Comparison of ENCODE assay signal across 20 cellular contexts in genomic region chr7:78487464-78487863, GRCh38.
DNase-seq lines count a peak whose midpoint lies in the region; ATAC-seq, FAIRE-seq and TF ChIP-seq lines count a peak whose summit lies in the region.
"Had no signal": no experiment of that assay in that cellular context is flagged by ENCODE, and none has a peak within 500 bp of the region (broad histone marks: within the 10 kb centered on the region; RNA-seq: fewer than 3 reads in every experiment).

No MANE protein-coding gene starts in this region.

- CTCF ChIA-PET in HepG2 (lab: Yijun Ruan, JAX; ENCODE audit: low intra/inter-chr PET ratio, low total read pairs): no interaction called here

- peak overlapping the region; percentile 5; the same call in 1 of the 2 replicates for H3K27ac ChIP-seq in VCaP
- no peak overlapping the region for H3K27ac ChIP-seq in HepG2 (ENCODE audit: extremely low read length, insufficient read depth, low read length)
- H3K27ac ChIP-seq in lower lobe of right lung: no peak overlapping the region
- H3K27ac ChIP-seq in SJCRH30: no peak overlapping the region
- H3K27ac ChIP-seq: A549, Peyer's patch had no signal

- H2AFZ ChIP-seq in HepG2 (ENCODE audit: low read length): no peak overlapping the region

- H3K27me3 ChIP-seq in HepG2 (ENCODE audit: control insufficient read depth in 1 of 2, insufficient read depth in 2 of 2, low read length in 2 of 2): no peaks in the 10 kb centered on the region
- no peaks in the 10 kb centered on the region for H3K27me3 ChIP-seq in lower lobe of right lung (ENCODE audit: low read depth)
- H3K27me3 ChIP-seq in SJCRH30: no peaks in the 10 kb centered on the region
- H3K27me3 ChIP-seq: Peyer's patch had no signal

- TF ChIP-seq RAD21 in HepG2 (CRISPR knock-in tag; IDR thresholded peaks at IDR 0.05): no peak

- intact Hi-C loops in HepG2 (cut with micrococcal nuclease; ENCODE audit: unreplicated experiment) (no loop called here), lower lobe of right lung (cut with DNase I) (no loop called here)

- FAIRE-seq in HepG2 (lab: Jason Lieb, UNC): no peak
- FAIRE-seq: A549, G401.6, GM12892, GM18507 had no signal

- no peak overlapping the region for H3K4me2 ChIP-seq in HepG2 (ENCODE audit: low read depth, low read length)
- H3K4me2 ChIP-seq: A549 had no signal

- H3K79me2 ChIP-seq in HepG2 (ENCODE audit: insufficient read depth, low read length): no peaks in the 10 kb centered on the region

- H3K4me3 ChIP-seq in HepG2 (replicated peaks in 1 of 3; ENCODE audit: insufficient read depth in 1 of 3, low read depth in 2 of 3, low read length in 3 of 3) (no peak overlapping the region), lower lobe of right lung (no peak overlapping the region), SJCRH30 (no peak overlapping the region)
- H3K4me3 ChIP-seq: A549, Peyer's patch had no signal

- in situ Hi-C loops in HepG2 (cut with HindIII; ENCODE audit: extremely low pct_ligation_motif_present, low pct_unique_long_range_greater_than_20kb): no loop called here

- peak; percentile 74 for ATAC-seq in HepG2
- no peak for ATAC-seq in lower lobe of right lung
- ATAC-seq: A549 had no signal

- WGBS in HepG2 (ENCODE audit: low lambda C conversion rate): 12% methylated on average over 5 of the region's 5 CpGs

- no TSS peak for BruUV-seq in HepG2 (replicated peaks; lab: Mats Ljungman, UMichigan)

- no peaks in the 10 kb centered on the region; the same call in 1 of the 2 replicates for H4K20me1 ChIP-seq in HepG2 (ENCODE audit: insufficient read depth, low read length)

- DNase-seq in HuH-7 (ENCODE audit: low spot score): peak; percentile 1
- DNase-seq in NCI-H748 treated with DMSO at 0.1 percent for 48 hours (lab: John Stamatoyannopoulos, UW): peak; percentile 14
- DNase-seq in HepG2 (ENCODE audit: low spot score): peak; percentile 1
- DNase-seq in lower lobe of right lung: no peak
- no peak for DNase-seq in NCI-H1930 (lab: John Stamatoyannopoulos, UW)
- no peak for DNase-seq in NCI-H187 (lab: John Stamatoyannopoulos, UW)
- no peak for DNase-seq in SJCRH30
- DNase-seq: GOT3, HCEC 1CT, Karpas-422, NCI-H1417 treated with DMSO at 0.1 percent for 48 hours, NCI-H187 treated with DMSO at 0.1 percent for 48 hours, NCI-H345, NCI-H526, Peyer's patch had no signal

- POLR2A ChIA-PET in HepG2 (lab: Yijun Ruan, JAX): no interaction called here

- no peak overlapping the region for H3K9ac ChIP-seq in HepG2 (ENCODE audit: insufficient read depth, low read depth, low read length)

- TF ChIP-seq EP300 in HepG2 (IDR thresholded peaks at IDR 0.05; ENCODE audit: low read depth in 2 of 2, low read length in 2 of 2): no peak
- TF ChIP-seq EP300 in HepG2 (CRISPR knock-in tag; IDR thresholded peaks at IDR 0.05; ENCODE audit: borderline replicate concordance): no peak

- H3K9me3 ChIP-seq in HepG2 (ENCODE audit: low read length): no peaks in the 10 kb centered on the region
- H3K9me3 ChIP-seq in lower lobe of right lung: no peaks in the 10 kb centered on the region
- H3K9me3 ChIP-seq in SJCRH30 (replicated peaks): no peaks in the 10 kb centered on the region
- H3K9me3 ChIP-seq: A549, Peyer's patch had no signal

- no peak for TF ChIP-seq POLR2A in HepG2 (IDR thresholded peaks at IDR 0.05; ENCODE audit: insufficient read depth in 1 of 2, low read depth in 2 of 2, low read length in 2 of 2)

- H3K4me1 ChIP-seq in HepG2 (ENCODE audit: insufficient read depth, low read length): peaks cover 13% of the 10 kb centered on the region
- H3K4me1 ChIP-seq in lower lobe of right lung: no peaks in the 10 kb centered on the region
- H3K4me1 ChIP-seq in SJCRH30: no peaks in the 10 kb centered on the region
- H3K4me1 ChIP-seq: A549, Peyer's patch had no signal

- H3K36me3 ChIP-seq in HepG2 (replicated peaks in 1 of 2; ENCODE audit: control insufficient read depth in 1 of 2, insufficient read depth in 2 of 2, low read length in 2 of 2): no peaks in the 10 kb centered on the region
- H3K36me3 ChIP-seq in lower lobe of right lung: no peaks in the 10 kb centered on the region
- H3K36me3 ChIP-seq in SJCRH30: no peaks in the 10 kb centered on the region
- H3K36me3 ChIP-seq: Peyer's patch had no signal

- TF ChIP-seq CTCF in VCaP (conservative IDR thresholded peaks at IDR 0.05) (0 out of 2 replicates have a peak, but pooled peaks have one; percentile 20), HepG2 (CRISPR knock-in tag; IDR thresholded peaks at IDR 0.05) (no peak), lower lobe of right lung (IDR thresholded peaks at IDR 0.05) (no peak)

TF ChIP-seq in HepG2, 621 proteins besides CTCF, POLR2A, EP300 and RAD21:
- TF ChIP-seq ZFAT (CRISPR knock-in tag; conservative IDR thresholded peaks at IDR 0.05) (no peak), HNRNPLL (IDR thresholded peaks at IDR 0.05; ENCODE audit: low read depth, low read length, poor library complexity, severe bottlenecking) (no peak), ZNF816 (CRISPR knock-in tag; IDR thresholded peaks at IDR 0.05; ENCODE audit: borderline replicate concordance) (no peak), NR2F6 (IDR thresholded peaks at IDR 0.05) (peak; percentile 21; the same call in 1 of the 2 replicates), NR2F6 (CRISPR knock-in tag; IDR thresholded peaks at IDR 0.05) (no peak)
TF ChIP-seq in HepG2: peak in this region for 1.

Comparison
In these comparisons a context has a peak if more than half of its experiments do, and no peak if none do; other contexts are left out.
1. DNase-seq: peak in HuH-7 (single experiment), NCI-H748 treated with DMSO at 0.1 percent for 48 hours (single experiment) and HepG2 (single experiment); none in lower lobe of right lung (single experiment), NCI-H1930 (0 of 2), NCI-H187 (0 of 2) and SJCRH30 (0 of 2).